In genomic region chr22:23251445-23252093, GRCh38 we compare ENCODE assay signal across 12 cellular contexts.
A peak's percentile ranks its signal among the peaks of the same experiment; 100 is the strongest.
DNase-seq lines count a peak whose midpoint lies in the region; ATAC-seq, FAIRE-seq and TF ChIP-seq lines count a peak whose summit lies in the region.
"Had no signal": no experiment of that assay in that cellular context is flagged by ENCODE, and none has a peak within 500 bp of the region (broad histone marks: within the 10 kb centered on the region; RNA-seq: fewer than 3 reads in every experiment).

No MANE protein-coding gene starts in this region.

- no peaks in the 10 kb centered on the region for H3K27me3 Mint-ChIP-seq in endothelial cell (ENCODE audit: unreplicated experiment)

- H3K18ac ChIP-seq in neuronal stem cell (ENCODE audit: low read length) = no peak overlapping the region

- H2BK5ac ChIP-seq in neuronal stem cell (ENCODE audit: low read length) = no peak overlapping the region

- no peak overlapping the region for H3K4ac ChIP-seq in neuronal stem cell (ENCODE audit: low read length)

- H3K79me1 ChIP-seq in neuronal stem cell (ENCODE audit: low read depth, low read length) = peaks cover 12% of the 10 kb centered on the region

- RAD21 ChIA-PET in GM12878 (lab: Charles Lee; ENCODE audit: unreplicated experiment) = interaction anchor here (1.2 kb wide), 1 partner anchor 30 kb away, joined by 4 read pairs; no protein-coding TSS in a partner anchor

- H3K4me3 Mint-ChIP-seq in endothelial cell (ENCODE audit: unreplicated experiment) = no peak overlapping the region

- peaks cover 20% of the 10 kb centered on the region for H3K4me1 Mint-ChIP-seq in endothelial cell (ENCODE audit: unreplicated experiment)

- H3K4me3 ChIP-seq in MG63 (no peak overlapping the region), GM12878 (no peak overlapping the region), neuronal stem cell (ENCODE audit: low read length in 2 of 2) (no peak overlapping the region)
- H3K4me3 ChIP-seq: esophagus muscularis mucosa, SJCRH30 had no signal

- SMC1A ChIA-PET in GM12878 (lab: Charles Lee; ENCODE audit: uncharacterized antibody, unreplicated experiment) = interaction anchor here (1.4 to 1.5 kb wide), 2 partner anchors 22 to 69 kb away, joined by 3 to 4 read pairs; no protein-coding TSS in a partner anchor

- H3K36me3 ChIP-seq in MG63 = no peaks in the 10 kb centered on the region
- peaks cover 0 to 23% of the 10 kb centered on the region in 2 experiments; a peak in 2 of 4 replicates for H3K36me3 ChIP-seq in GM12878 (ENCODE audit: control insufficient read depth in 2 of 2, insufficient read depth in 2 of 2, low read length in 1 of 2)
- H3K36me3 ChIP-seq in neuronal stem cell (replicated peaks in 1 of 2; ENCODE audit: control insufficient read depth in 2 of 2, insufficient read depth in 2 of 2, low read length in 2 of 2) = peaks cover 17 to 35% of the 10 kb centered on the region in 2 donors

- TF ChIP-seq CTCF in GM12878 (IDR thresholded peaks at IDR 0.05 in 2 of 3, conservative IDR thresholded peaks at IDR 0.05 in 1 of 3; ENCODE audit: control insufficient read depth in 2 of 3, extremely low read depth in 1 of 3, insufficient read depth in 1 of 3, low read depth in 3 of 3, low read length in 3 of 3) = no peak
- no peak for TF ChIP-seq CTCF in endothelial cell (IDR thresholded peaks at IDR 0.05; ENCODE audit: unreplicated experiment)

- 77% methylated on average over 8 of the region's 8 CpGs for WGBS in GM12878 (ENCODE audit: insufficient coverage, insufficient replicate concordance, low lambda C conversion rate, missing lambda C conversion rate)
- WGBS in neuronal stem cell (ENCODE audit: extremely low coverage in 2 of 2, insufficient read length in 2 of 2, insufficient replicate concordance in 1 of 2), 2 donors = no CpG with 5 or more reads among the region's 8 CpGs

- H3K9me3 ChIP-seq in MG63 (no peaks in the 10 kb centered on the region), GM12878 (replicated peaks; ENCODE audit: control insufficient read depth, insufficient read depth, low read length) (no peaks in the 10 kb centered on the region), neuronal stem cell (replicated peaks in 1 of 2; ENCODE audit: control insufficient read depth in 2 of 2, insufficient read depth in 1 of 2, low read depth in 1 of 2, low read length in 2 of 2) (no peaks in the 10 kb centered on the region)
- H3K9me3 ChIP-seq: esophagus muscularis mucosa, SJCRH30 had no signal

- H2BK120ac ChIP-seq in neuronal stem cell (ENCODE audit: low read depth, low read length) = no peak overlapping the region

- H3K4me1 ChIP-seq in GM12878 (ENCODE audit: control insufficient read depth, insufficient read depth, low read length) = peaks cover 16% of the 10 kb centered on the region
- H3K4me1 ChIP-seq in neuronal stem cell (ENCODE audit: control insufficient read depth in 2 of 2, insufficient read depth in 1 of 2, low read depth in 1 of 2, low read length in 2 of 2) = peaks cover 4 to 14% of the 10 kb centered on the region in 2 donors

- H2AK5ac ChIP-seq in neuronal stem cell (ENCODE audit: low read depth, low read length) = no peak overlapping the region

- no peak for FAIRE-seq in GM12878 (lab: Jason Lieb, UNC)

- H2AFZ ChIP-seq in GM12878 (ENCODE audit: control insufficient read depth, low read depth, low read length) (no peak overlapping the region), neuronal stem cell (ENCODE audit: low read length) (no peak overlapping the region)

- intact Hi-C loops in GM12878 (cut with micrococcal nuclease; ENCODE audit: unreplicated experiment) = no loop called here

- CTCF ChIA-PET in GM12878 (lab: Yijun Ruan, JAX) = no interaction called here

- in situ Hi-C loops in GM12878 (cut with MboI) = no loop called here

- no peak for TF ChIP-seq POLR2A in GM12878 (IDR thresholded peaks at IDR 0.05; ENCODE audit: low read depth, low read length)

- BruUV-seq in GM12878 (replicated peaks; lab: Mats Ljungman, UMichigan) = no TSS peak

- H2BK15ac ChIP-seq in neuronal stem cell (ENCODE audit: low read length) = no peak overlapping the region

- no peak overlapping the region for H4K91ac ChIP-seq in neuronal stem cell (ENCODE audit: low read depth, low read length, poor library complexity)

- TF ChIP-seq EP300 in GM12878 (IDR thresholded peaks at IDR 0.05; ENCODE audit: borderline replicate concordance in 1 of 2, control insufficient read depth in 1 of 2, low read depth in 2 of 2, low read length in 2 of 2) = no peak

- peak; percentile 56; the same call in 2 of the 3 replicates for ATAC-seq in GM12878
- ATAC-seq in SK-N-SH treated with all-trans-retinoic acid at 6 μM for 48 hours = no peak

- H3K9me3 Mint-ChIP-seq in endothelial cell (ENCODE audit: unreplicated experiment) = no peaks in the 10 kb centered on the region

- H4K8ac ChIP-seq in neuronal stem cell (ENCODE audit: low read depth, low read length) = no peak overlapping the region

- DNase-seq in NCI-H2171 treated with DMSO at 0.1 percent for 48 hours (lab: John Stamatoyannopoulos, UW) (peak; percentile 38), NCI-H2171 (lab: John Stamatoyannopoulos, UW) (no peak), MG63 (peak; percentile 14), GM12878 (ENCODE audit: low read depth, low spot score) (no peak), neuronal stem cell (ENCODE audit: low spot score) (no peak), endothelial cell (ENCODE audit: low spot score) (no peak), HuH-7.5 (ENCODE audit: low spot score) (no peak)
- DNase-seq: activated effector memory CD4-positive, alpha-beta T cell treated with anti-CD3 and anti-CD28 coated beads, Interleukin-2, amount 50 U/mL, for 16 hours; SJCRH30 had no signal

- TF ChIP-seq RAD21 in GM12878 (IDR thresholded peaks at IDR 0.05; ENCODE audit: insufficient read depth, low read depth, low read length) = no peak

- H3K9ac ChIP-seq in GM12878 (ENCODE audit: control insufficient read depth, insufficient read depth, low read length) (no peak overlapping the region), neuronal stem cell (ENCODE audit: low read depth, low read length, poor library complexity) (no peak overlapping the region)
- H3K9ac ChIP-seq: KMS-11 had no signal

- H3K79me2 ChIP-seq in GM12878 (ENCODE audit: control insufficient read depth, insufficient read depth, low read length) = peaks cover 4% of the 10 kb centered on the region

- POLR2A ChIA-PET in GM12878 (lab: Charles Lee) = interaction anchor here (1.2 kb wide), 1 partner anchor 8 kb away, joined by 3 read pairs; no protein-coding TSS in a partner anchor

- peaks cover 16% of the 10 kb centered on the region for H3K36me3 Mint-ChIP-seq in endothelial cell (ENCODE audit: low read depth, unreplicated experiment)

- no peaks in the 10 kb centered on the region for H4K20me1 ChIP-seq in GM12878 (ENCODE audit: control insufficient read depth, insufficient read depth)

- no peak overlapping the region for H3K14ac ChIP-seq in neuronal stem cell (ENCODE audit: low read length)

- no peak overlapping the region for H2BK12ac ChIP-seq in neuronal stem cell (ENCODE audit: low read length)

- H3K27ac Mint-ChIP-seq in endothelial cell (ENCODE audit: unreplicated experiment) = no peak overlapping the region

- no peaks in the 10 kb centered on the region for H3K27me3 ChIP-seq in MG63
- H3K27me3 ChIP-seq in GM12878 (replicated peaks in 1 of 2; ENCODE audit: control insufficient read depth in 2 of 2, insufficient read depth in 2 of 2, low read length in 1 of 2) = no peaks in the 10 kb centered on the region
- H3K27me3 ChIP-seq in neuronal stem cell (ENCODE audit: control insufficient read depth in 3 of 3, insufficient read depth in 3 of 3, low read depth in 1 of 3, low read length in 3 of 3) = no peaks in the 10 kb centered on the region
- H3K27me3 ChIP-seq: esophagus muscularis mucosa, SJCRH30 had no signal

- H3K4me2 ChIP-seq in GM12878 (ENCODE audit: control insufficient read depth, insufficient read depth) = no peak overlapping the region
- no peak overlapping the region for H3K4me2 ChIP-seq in neuronal stem cell (ENCODE audit: insufficient read depth, low read length, poor library complexity, severe bottlenecking)
- H3K4me2 ChIP-seq: KMS-11 had no signal

- peak overlapping the region; percentile 87 for H3K23ac ChIP-seq in neuronal stem cell (ENCODE audit: low read depth, low read length, poor library complexity)

- H3K27ac ChIP-seq in GM12878 (ENCODE audit: control insufficient read depth, insufficient read depth) (no peak overlapping the region), neuronal stem cell (replicated peaks; ENCODE audit: low read length) (no peak overlapping the region)
- H3K27ac ChIP-seq: esophagus muscularis mucosa, KMS-11, SJCRH30 had no signal

TF ChIP-seq in GM12878, 131 proteins besides CTCF, POLR2A, EP300 and RAD21 (continues in another document):
- TF ChIP-seq, protein P1, sequence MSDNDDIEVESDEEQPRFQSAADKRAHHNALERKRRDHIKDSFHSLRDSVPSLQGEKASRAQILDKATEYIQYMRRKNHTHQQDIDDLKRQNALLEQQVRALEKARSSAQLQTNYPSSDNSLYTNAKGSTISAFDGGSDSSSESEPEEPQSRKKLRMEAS (IDR thresholded peaks at IDR 0.05; ENCODE audit: low read depth, low read length) = no peak

TF ChIP-seq in SK-N-SH treated with all-trans-retinoic acid at 6 μM for 48 hours, 23 proteins besides CTCF, POLR2A, EP300 and RAD21 (continues in another document):
- TF ChIP-seq GLIS3 (CRISPR knock-in tag; IDR thresholded peaks at IDR 0.05) = no peak
- TF ChIP-seq ISL1 (CRISPR knock-in tag; IDR thresholded peaks at IDR 0.05) = no peak
- TF ChIP-seq CREB5 (CRISPR knock-in tag; IDR thresholded peaks at IDR 0.05; ENCODE audit: low read depth) = no peak
- TF ChIP-seq OSR1 (CRISPR knock-in tag; IDR thresholded peaks at IDR 0.05) = no peak

Comparison
In these comparisons a context has a peak if more than half of its experiments do, and no peak if none do; other contexts are left out.
1. DNase-seq: peak in NCI-H2171 treated with DMSO at 0.1 percent for 48 hours (single experiment) and MG63 (single experiment); none in NCI-H2171 (single experiment), GM12878 (single experiment), neuronal stem cell (single experiment), endothelial cell (single experiment) and HuH-7.5 (single experiment).